ENCODE assay signal across 13 cellular contexts in the genomic region with DNA sequence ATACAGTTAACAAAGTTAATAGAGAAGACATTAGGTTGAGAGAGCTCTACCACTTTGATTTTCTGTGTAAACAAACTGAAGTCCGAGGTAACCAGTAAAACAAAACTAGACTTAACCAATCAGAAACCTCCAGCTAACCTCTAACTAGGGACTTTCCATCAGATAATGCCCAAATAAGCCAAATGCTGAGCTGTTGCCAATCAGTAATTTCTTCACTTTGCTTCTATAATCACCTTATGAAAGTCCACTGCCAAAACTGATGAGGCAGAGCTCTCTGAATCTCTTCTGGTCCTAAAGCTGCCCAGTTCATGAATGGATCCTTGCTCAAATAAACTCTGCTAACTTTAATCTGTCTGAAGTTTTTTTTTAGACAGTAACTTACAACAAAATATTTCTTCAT.
DNase-seq lines count a peak whose midpoint lies in the region; ATAC-seq and TF ChIP-seq lines count a peak whose summit lies in the region.
"Had no signal": no experiment of that assay in that cellular context is flagged by ENCODE, and none has a peak within 500 bp of the region (broad histone marks: within the 10 kb centered on the region; RNA-seq: fewer than 3 reads in every experiment).

No MANE protein-coding gene starts in this region.

- TF ChIP-seq CTCF in cardiac fibroblast (IDR thresholded peaks at IDR 0.05; ENCODE audit: low read depth, low read length) (no peak), tibial nerve (IDR thresholded peaks at IDR 0.05) (no peak)

- no peak for TF ChIP-seq POLR2A in tibial nerve (IDR thresholded peaks at IDR 0.05)

- H3K4me3 ChIP-seq in cardiac fibroblast (replicated peaks in 1 of 2; ENCODE audit: low read depth in 2 of 2, low read length in 2 of 2): no peak overlapping the region
- no peak overlapping the region for H3K4me3 ChIP-seq in tibial nerve

- TF ChIP-seq EP300 in tibial nerve (IDR thresholded peaks at IDR 0.05): no peak

- no peaks in the 10 kb centered on the region for H3K27me3 ChIP-seq in tibial nerve

- H3K9me3 ChIP-seq in tibial nerve: no peaks in the 10 kb centered on the region

- DNase-seq in EH (ENCODE audit: low read depth) (peak; percentile 4), cardiac fibroblast (ENCODE audit: low read depth in 2 of 2) (peak; percentile 19 to 43), tibial nerve (ENCODE audit: low spot score in 2 of 2) (no peak), NCI-H146 (lab: John Stamatoyannopoulos, UW) (no peak), NCI-H2081 (lab: John Stamatoyannopoulos, UW) (no peak)
- DNase-seq: activated CD4-positive, alpha-beta T cell treated with anti-CD3 and anti-CD28 coated beads for 1 hour; GDM1; KG1; NCI-H1694 treated with DMSO at 0.1 percent for 48 hours had no signal

- peak; percentile 57 for ATAC-seq in GM18909 (IDR thresholded peaks at IDR 0.05; ENCODE audit: poor library complexity, unreplicated experiment)
- peak; percentile 66 for ATAC-seq in HG03354 (IDR thresholded peaks at IDR 0.05; ENCODE audit: poor library complexity, severe bottlenecking, unreplicated experiment)
- no peak for ATAC-seq in HG02763 (IDR thresholded peaks at IDR 0.05; ENCODE audit: unreplicated experiment)

- no peak overlapping the region for H3K27ac ChIP-seq in tibial nerve
- H3K27ac ChIP-seq: RWPE1 had no signal

- 46 to 50% methylated on average over 1 of the region's 1 CpG for WGBS in tibial nerve, 2 donors

- H3K4me1 ChIP-seq in tibial nerve: no peaks in the 10 kb centered on the region

- H3K36me3 ChIP-seq in tibial nerve: no peaks in the 10 kb centered on the region

Comparison
In these comparisons a context has a peak if more than half of its experiments do, and no peak if none do; other contexts are left out.
1. DNase-seq: peak in EH (single experiment) and cardiac fibroblast (2 of 2); none in tibial nerve (0 of 2), NCI-H146 (single experiment) and NCI-H2081 (0 of 2).